ENCODE assay signal across 18 cellular contexts in the genomic region with DNA sequence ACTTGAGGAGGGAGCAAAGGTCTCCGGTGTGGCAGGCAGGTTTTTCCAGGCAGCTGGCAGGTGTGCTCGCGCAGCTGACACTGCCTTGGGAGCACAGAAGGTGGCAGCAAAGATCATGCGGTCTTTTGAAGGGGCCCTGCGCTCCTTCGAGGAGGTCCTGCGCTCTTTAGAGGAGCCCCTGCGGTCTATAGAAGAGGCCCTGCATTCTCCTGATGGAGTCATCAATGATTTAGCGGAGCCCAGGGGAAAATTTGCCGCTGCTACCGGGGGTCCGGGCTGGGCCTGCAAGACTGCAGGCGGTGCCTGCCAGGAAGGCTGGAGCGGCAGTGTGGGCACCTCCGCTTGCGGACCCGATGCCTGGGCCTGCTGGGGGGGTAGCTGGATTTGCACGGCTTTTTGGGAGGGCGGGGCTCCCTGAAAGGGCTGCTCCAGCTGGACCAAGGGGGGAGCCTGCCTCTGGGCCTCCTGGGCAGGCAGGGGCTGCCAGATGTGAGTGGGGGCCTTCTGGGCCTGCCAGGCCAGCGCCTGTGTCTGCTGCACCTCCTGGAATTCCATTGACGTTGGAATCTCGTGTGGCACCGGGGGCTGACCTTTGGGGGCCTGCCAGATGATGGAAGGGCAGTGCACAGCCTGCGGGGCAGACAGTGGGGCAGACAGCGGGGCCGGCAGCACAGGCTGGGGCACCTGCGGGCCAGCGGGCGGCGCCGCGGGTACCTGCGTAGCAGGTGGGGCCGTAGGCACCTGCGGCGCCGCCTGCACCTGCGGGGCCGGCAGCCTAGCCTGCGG. TPM values are rescaled to one million over a fixed set of nuclear protein-coding genes. Genes with fewer than 3 reads are reported as not detected.
DNase-seq lines count a peak whose midpoint lies in the region; ATAC-seq, FAIRE-seq and TF ChIP-seq lines count a peak whose summit lies in the region.
"Had no signal": no experiment of that assay in that cellular context is flagged by ENCODE, and none has a peak within 500 bp of the region (broad histone marks: within the 10 kb centered on the region; RNA-seq: fewer than 3 reads in every experiment).

No MANE protein-coding gene starts in this region.

- intact Hi-C loops in K562 (cut with micrococcal nuclease): loop anchor here (10.0 kb wide), 1 partner anchor 1859 kb away; no protein-coding TSS in a partner anchor

- peak; percentile 16 to 56; a peak in 3 of 4 replicates for TF ChIP-seq RAD21 in K562 (CRISPR knock-in tag; conservative IDR thresholded peaks at IDR 0.05 in 1 of 2, IDR thresholded peaks at IDR 0.05 in 1 of 2)

- FAIRE-seq in K562 (lab: Jason Lieb, UNC): no peak
- FAIRE-seq: A204.1 had no signal

- H3K79me2 ChIP-seq in K562 (ENCODE audit: control insufficient read depth, insufficient read depth, low read length): no peaks in the 10 kb centered on the region

- ATAC-seq in K562 (peak; percentile 72), T-cell (replicated peaks in 1 of 4) (no peak), HG02588 (IDR thresholded peaks at IDR 0.05; ENCODE audit: unreplicated experiment) (no peak), GM18519 (IDR thresholded peaks at IDR 0.05; ENCODE audit: low FRiP score, unreplicated experiment) (no peak)
- ATAC-seq: activated CD8-positive, alpha-beta memory T cell treated with anti-CD3 and anti-CD28 coated beads, Interleukin-2, amount 10 ng/mL, durations not matched to agents 7 days and 5 days; esophagus mucosa had no signal

- H3K4me1 Mint-ChIP-seq in neural crest cell: peaks cover 31% of the 10 kb centered on the region
- peaks cover 0 to 3% (median 0%) of the 10 kb centered on the region in 3 donors for H3K4me1 Mint-ChIP-seq in T-cell
- H3K4me1 Mint-ChIP-seq: activated CD8-positive, alpha-beta memory T cell treated with anti-CD3 and anti-CD28 coated beads, Interleukin-2, amount 10 ng/mL, durations not matched to agents 7 days and 5 days; CD14-positive monocyte had no signal

- no peak overlapping the region for H3K4me2 ChIP-seq in K562 (ENCODE audit: insufficient read depth, low read length)

- H3K4me3 ChIP-seq in HUES6 (ENCODE audit: low read depth, low read length) (peak overlapping the region; percentile 17; the same call in 1 of the 2 replicates), K562 (no peak overlapping the region)

- H3K27me3 Mint-ChIP-seq in neural crest cell (ENCODE audit: low read depth) (no peaks in the 10 kb centered on the region), T-cell (peaks cover 7 to 10% of the 10 kb centered on the region in 2 donors)

- no peak for TF ChIP-seq POLR2A in K562 (conservative IDR thresholded peaks at IDR 0.05)

- no peaks in the 10 kb centered on the region for H3K9me1 ChIP-seq in K562 (ENCODE audit: control insufficient read depth, insufficient read depth, low read length)

- in situ Hi-C loops in K562 (cut with MboI): loop anchor here (10.0 kb wide), 1 partner anchor 219 kb away; no protein-coding TSS in a partner anchor

- no peak overlapping the region for H3K27ac ChIP-seq in HUES6 (ENCODE audit: low read depth, low read length)
- H3K27ac ChIP-seq in K562 (ENCODE audit: extremely low read depth, low read depth, low read length): no peak overlapping the region

- H3K9me3 ChIP-seq in HUES6 (ENCODE audit: control insufficient read depth, insufficient read depth, low read depth, low read length) (no peaks in the 10 kb centered on the region; the same call in 1 of the 2 replicates), K562 (replicated peaks; ENCODE audit: control insufficient read depth, insufficient read depth, low read depth, low read length) (no peaks in the 10 kb centered on the region)

- TF ChIP-seq CTCF in K562 (IDR thresholded peaks at IDR 0.05 in 2 of 3, conservative IDR thresholded peaks at IDR 0.05 in 1 of 3; ENCODE audit: insufficient read depth in 2 of 3, low read depth in 1 of 3, low read length in 3 of 3) (peak; percentile 44 to 47 (median 46); a peak in 5 of 6 replicates), neural crest cell (conservative IDR thresholded peaks at IDR 0.05) (peak; percentile 53)

- H4K20me1 ChIP-seq in K562 (replicated peaks; ENCODE audit: control insufficient read depth, insufficient read depth, low read length): no peaks in the 10 kb centered on the region

- POLR2A ChIA-PET in K562 (lab: Yijun Ruan, JAX): interaction anchor here (0.6 kb wide), 1 partner anchor 606 kb away, joined by 4 read pairs; a partner anchor contains a TSS
- POLR2A ChIA-PET in T-cell (lab: Charles Lee): no interaction called here

- peak in 2 of 3 experiments; percentile 50 to 72 for DNase-seq in NCI-H1417 (lab: John Stamatoyannopoulos, UW)
- no peak for DNase-seq in NCI-H1417 treated with DMSO at 0.1 percent for 48 hours (lab: John Stamatoyannopoulos, UW)
- peak in 2 of 4 experiments; percentile 17 to 20 for DNase-seq in K562 (ENCODE audit: extremely low read depth in 1 of 4, low spot score in 3 of 4)
- peak; percentile 25 for DNase-seq in neural crest cell (ENCODE audit: low read depth, low spot score)
- no peak for DNase-seq in T-cell
- DNase-seq: activated CD8-positive, alpha-beta memory T cell treated with anti-CD3 and anti-CD28 coated beads, Interleukin-2, amount 10 ng/mL, durations not matched to agents 7 days and 5 days; activated naive CD4-positive, alpha-beta T cell; KG1; kidney glomerular epithelial cell; NCI-H1694 treated with DMSO at 0.1 percent for 48 hours had no signal

- no peak for TF ChIP-seq EP300 in K562 (IDR thresholded peaks at IDR 0.05; ENCODE audit: low read length)

- H3K9me3 Mint-ChIP-seq in neural crest cell: no peaks in the 10 kb centered on the region
- no peaks in the 10 kb centered on the region for H3K9me3 Mint-ChIP-seq in T-cell
- H3K9me3 Mint-ChIP-seq: dendritic cell treated with granulocyte-macrophage colony-stimulating factor and Interleukin-4, amounts not matched to agents 40 ng/mL and 50 ng/mL, for 4 days had no signal

- H3K4me1 ChIP-seq in HUES6 (ENCODE audit: control insufficient read depth, insufficient read depth, low read length): no peaks in the 10 kb centered on the region
- peaks cover 0 to 15% of the 10 kb centered on the region in 2 experiments; a peak in 2 of 5 replicates for H3K4me1 ChIP-seq in K562 (replicated peaks in 1 of 2; ENCODE audit: control insufficient read depth in 2 of 2, insufficient read depth in 2 of 2, low read length in 2 of 2)

- CTCF ChIA-PET in K562 (lab: Yijun Ruan, JAX; ENCODE audit: low intra/inter-chr PET ratio): no interaction called here
- CTCF ChIA-PET in T-cell (lab: Charles Lee): no interaction called here

- H3K36me3 ChIP-seq in HUES6 (ENCODE audit: control insufficient read depth, insufficient read depth, low read length) (no peaks in the 10 kb centered on the region), K562 (ENCODE audit: control insufficient read depth, insufficient read depth, low read length) (no peaks in the 10 kb centered on the region)

- H3K27me3 ChIP-seq in HUES6 (ENCODE audit: control insufficient read depth, insufficient read depth, low read length): peaks cover 47% of the 10 kb centered on the region
- peaks cover 0 to 28% of the 10 kb centered on the region in 2 experiments; a peak in 2 of 5 replicates for H3K27me3 ChIP-seq in K562 (ENCODE audit: control insufficient read depth in 2 of 2, insufficient read depth in 2 of 2, low read length in 2 of 2)

- no TSS peak for BruUV-seq in K562 (replicated peaks; lab: Mats Ljungman, UMichigan)

- H3K4me3 Mint-ChIP-seq in neural crest cell: peak overlapping the region; percentile 81
- H3K4me3 Mint-ChIP-seq in T-cell: no peak overlapping the region
- H3K4me3 Mint-ChIP-seq: activated CD8-positive, alpha-beta memory T cell treated with anti-CD3 and anti-CD28 coated beads, Interleukin-2, amount 10 ng/mL, durations not matched to agents 7 days and 5 days; CD14-positive monocyte; dendritic cell treated with granulocyte-macrophage colony-stimulating factor and Interleukin-4, amounts not matched to agents 40 ng/mL and 50 ng/mL, for 4 days had no signal

- H3K27ac Mint-ChIP-seq in neural crest cell (ENCODE audit: unreplicated experiment): no peak overlapping the region
- H3K27ac Mint-ChIP-seq in T-cell: no peak overlapping the region
- H3K27ac Mint-ChIP-seq: activated CD8-positive, alpha-beta memory T cell treated with anti-CD3 and anti-CD28 coated beads, Interleukin-2, amount 10 ng/mL, durations not matched to agents 7 days and 5 days; CD14-positive monocyte; dendritic cell treated with granulocyte-macrophage colony-stimulating factor and Interleukin-4, amounts not matched to agents 40 ng/mL and 50 ng/mL, for 4 days had no signal

- H2AFZ ChIP-seq in K562 (ENCODE audit: low read depth, low read length): no peak overlapping the region

- H3K9ac ChIP-seq in HUES6 (ENCODE audit: low read length) (no peak overlapping the region), K562 (ENCODE audit: insufficient read depth in 1 of 2, low read depth in 2 of 2, low read length in 2 of 2) (no peak overlapping the region)

- 7% methylated on average over 22 of the region's 40 CpGs for WGBS in K562 (ENCODE audit: insufficient coverage, low coverage, missing lambda C conversion rate)

- peaks cover 2% of the 10 kb centered on the region for H3K36me3 Mint-ChIP-seq in neural crest cell (ENCODE audit: low read depth)
- no peaks in the 10 kb centered on the region for H3K36me3 Mint-ChIP-seq in T-cell
- H3K36me3 Mint-ChIP-seq: activated CD8-positive, alpha-beta memory T cell treated with anti-CD3 and anti-CD28 coated beads, Interleukin-2, amount 10 ng/mL, durations not matched to agents 7 days and 5 days; CD14-positive monocyte had no signal

RNA-seq across cellular contexts. Expression of a gene that starts 2.1 kb away (rescaled TPM):
- not detected in 2 replicates for total RNA-seq in K562 (2011; cell fraction: chromatin; rRNA removed; ENCODE audit: low replicate concordance)
- total RNA-seq in K562 (2011; cell fraction: nucleolus; rRNA removed): not detected in 2 replicates
- not detected in 2 replicates for total RNA-seq in K562 (2011; cell fraction: nucleoplasm; rRNA removed)
- not detected in 2 replicates for total RNA-seq in K562 (2014; rRNA removed)
- not detected in 2 replicates for total RNA-seq in K562 (2014; rRNA removed; fragmentation: Illumina TruSeq; extraction: Trizol)
- not detected in 2 replicates for total RNA-seq in K562 (2015; rRNA removed; fragmentation: Illumina TruSeq; extraction: Trizol)
- not detected in 2 replicates for total RNA-seq in K562 (2021)
- not detected in 2 replicates for polyA plus RNA-seq in K562 (2011; rRNA removed)
- polyA plus RNA-seq in K562 (2011; cell fraction: cytosol; rRNA removed): not detected in 2 replicates
- polyA plus RNA-seq in K562 (2011; cell fraction: nucleus; rRNA removed): not detected in 2 replicates
- polyA plus RNA-seq in K562 (2012): not detected in 2 replicates
- not detected in 2 replicates for polyA plus RNA-seq in K562 (2014; fragmentation: Illumina TruSeq; extraction: Trizol)
- not detected for polyA plus RNA-seq in K562 (2014; fragmentation: Nextera tagmentation; extraction: Ambion mirVana)
- polyA plus RNA-seq in K562 (2014; rRNA removed): not detected in 2 replicates
- not detected in 2 replicates for polyA minus RNA-seq in K562 (2011; rRNA and poly(A)+ RNA removed)
- polyA minus RNA-seq in K562 (2011; cell fraction: cytosol; rRNA and poly(A)+ RNA removed): not detected in 2 replicates
- not detected in 2 replicates for polyA minus RNA-seq in K562 (2011; cell fraction: nucleus; rRNA and poly(A)+ RNA removed)
- 11.9 and 13.1 TPM in 2 replicates for total RNA-seq in neural crest cell
- total RNA-seq in T-cell: not detected
- total RNA-seq: activated CD8-positive, alpha-beta memory T cell treated with anti-CD3 and anti-CD28 coated beads, Interleukin-2, amount 10 ng/mL, durations not matched to agents 7 days and 5 days; G401 had no signal
- polyA plus RNA-seq: CD14-positive monocyte had no signal

RNA-seq across cellular contexts. Expression of a gene that starts 41.5 kb away (rescaled TPM):
- total RNA-seq in K562 (2011; cell fraction: chromatin; rRNA removed; ENCODE audit: low replicate concordance): 1.1 TPM in 2 replicates
- total RNA-seq in K562 (2011; cell fraction: nucleolus; rRNA removed): 2.2 and 2.5 TPM in 2 replicates
- total RNA-seq in K562 (2011; cell fraction: nucleoplasm; rRNA removed): 1.6 and 1.8 TPM in 2 replicates
- 5.7 and 6.0 TPM in 2 replicates for total RNA-seq in K562 (2014; rRNA removed)
- total RNA-seq in K562 (2014; rRNA removed; fragmentation: Illumina TruSeq; extraction: Trizol): 0.93 and 1.2 TPM in 2 replicates
- total RNA-seq in K562 (2015; rRNA removed; fragmentation: Illumina TruSeq; extraction: Trizol): 2.6 and 3.1 TPM in 2 replicates
- 3.1 and 3.8 TPM in 2 replicates for total RNA-seq in K562 (2021)
- 0.14 and 2.1 TPM in 2 replicates for polyA plus RNA-seq in K562 (2011; rRNA removed)
- polyA plus RNA-seq in K562 (2011; cell fraction: cytosol; rRNA removed): 0.44 and 5.8 TPM in 2 replicates
- polyA plus RNA-seq in K562 (2011; cell fraction: nucleus; rRNA removed): 0.70 TPM in 1 of 2 replicates, not detected in the other
- 5.1 and 9.2 TPM in 2 replicates for polyA plus RNA-seq in K562 (2012)
- polyA plus RNA-seq in K562 (2014; fragmentation: Illumina TruSeq; extraction: Trizol): 1.3 and 1.7 TPM in 2 replicates
- under 1 TPM; 0.52 to 0.69 TPM for polyA plus RNA-seq in K562 (2014; fragmentation: Nextera tagmentation; extraction: Ambion mirVana)
- 2.4 and 3.6 TPM in 2 replicates for polyA plus RNA-seq in K562 (2014; rRNA removed)
- polyA minus RNA-seq in K562 (2011; rRNA and poly(A)+ RNA removed): 0.18 and 1.2 TPM in 2 replicates
- 0.95 TPM in 1 of 2 replicates, not detected in the other for polyA minus RNA-seq in K562 (2011; cell fraction: cytosol; rRNA and poly(A)+ RNA removed)
- 0.40 TPM in 1 of 2 replicates, not detected in the other for polyA minus RNA-seq in K562 (2011; cell fraction: nucleus; rRNA and poly(A)+ RNA removed)
- total RNA-seq in neural crest cell: 97.3 and 105 TPM in 2 replicates
- under 1 TPM in 4 of 5 donors, not detected in 1; 0.16 to 0.39 (median 0.28) TPM for total RNA-seq in T-cell

Comparison
In these comparisons a context has a peak if more than half of its experiments do, and no peak if none do; other contexts are left out.
1. DNase-seq: peak in NCI-H1417 (2 of 3) and neural crest cell (single experiment); none in NCI-H1417 treated with DMSO at 0.1 percent for 48 hours (single experiment) and T-cell (0 of 34).
2. RNA of a gene that starts 2.1 kb away (total RNA-seq): 11.9 to 13.1 TPM in neural crest cell; not detected in K562 and not detected in T-cell; every median in the first group is over 10 times any median in the second.
3. RNA of a gene that starts 41.5 kb away (total RNA-seq): 97.3 to 105 TPM in neural crest cell; 0.93 to 6.0 TPM in K562 and 0.16 to 0.39 TPM in T-cell; every median in the first group is over 10 times any median in the second.